8 cellular contexts compared by ENCODE assay signal in the genomic region with DNA sequence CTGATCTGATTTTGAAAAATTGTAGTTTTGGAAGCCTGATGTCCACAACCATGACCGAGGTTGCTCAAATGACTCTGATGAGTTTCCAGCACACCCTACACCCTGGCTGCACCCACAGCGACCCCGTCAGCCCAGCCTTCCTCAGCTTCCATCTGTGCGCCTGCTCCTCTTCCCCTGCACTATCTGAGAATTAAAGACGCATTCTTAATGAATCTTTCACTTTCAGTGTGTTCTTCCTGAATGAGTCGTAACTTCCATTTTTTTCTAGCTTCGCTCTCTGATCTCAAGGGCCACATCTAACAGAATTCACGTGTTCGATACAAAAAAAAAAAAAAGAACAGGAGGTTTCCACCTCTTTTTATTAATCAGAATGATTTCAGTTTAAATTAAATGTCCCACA. TPM values are rescaled to one million over a fixed set of nuclear protein-coding genes. Genes with fewer than 3 reads are reported as not detected.
DNase-seq lines count a peak whose midpoint lies in the region; ATAC-seq and TF ChIP-seq lines count a peak whose summit lies in the region.

No MANE protein-coding gene starts in this region.

- no peaks in the 10 kb centered on the region for H3K9me3 Mint-ChIP-seq in activated CD4-positive, alpha-beta T cell treated with anti-CD3 and anti-CD28 coated beads, Interleukin-2, amount 10 ng/mL, durations not matched to agents 7 days and 5 days

- TF ChIP-seq CTCF in A673 (conservative IDR thresholded peaks at IDR 0.05; ENCODE audit: low read depth, low read length), result no peak
- no peak for TF ChIP-seq CTCF in fibroblast of the aortic adventitia (IDR thresholded peaks at IDR 0.05; ENCODE audit: insufficient read depth, low read length)

- H3K27me3 ChIP-seq in A673 (replicated peaks; ENCODE audit: insufficient read depth, low read depth, low read length, poor library complexity) (no peaks in the 10 kb centered on the region), skeletal muscle tissue (ENCODE audit: control insufficient read depth in 3 of 3, insufficient read depth in 3 of 3, low read length in 3 of 3) (no peaks in the 10 kb centered on the region)

- H3K4me1 ChIP-seq in A673 (ENCODE audit: insufficient read depth, low read length, poor library complexity, severe bottlenecking) (peaks cover 18% of the 10 kb centered on the region), skeletal muscle tissue (ENCODE audit: control insufficient read depth in 3 of 3, insufficient read depth in 3 of 3, low read length in 3 of 3) (peaks cover 9 to 24% (median 11%) of the 10 kb centered on the region in 3 donors)

- no peaks in the 10 kb centered on the region for H3K9me3 ChIP-seq in A673 (ENCODE audit: low read depth, low read length, poor library complexity, severe bottlenecking)
- H3K9me3 ChIP-seq in skeletal muscle tissue (ENCODE audit: control insufficient read depth in 3 of 3, low read length in 3 of 3), result no peaks in the 10 kb centered on the region

- peak overlapping the region; percentile 60 for H3K4me3 Mint-ChIP-seq in activated CD4-positive, alpha-beta T cell treated with anti-CD3 and anti-CD28 coated beads, Interleukin-2, amount 10 ng/mL, durations not matched to agents 7 days and 5 days

- H3K4me3 ChIP-seq in A673 (ENCODE audit: low read depth, low read length, poor library complexity, severe bottlenecking), result peak overlapping the region; percentile 31
- H3K4me3 ChIP-seq in fibroblast of the aortic adventitia (ENCODE audit: low read depth, low read length), result peak overlapping the region; percentile 45
- H3K4me3 ChIP-seq in skeletal muscle tissue (ENCODE audit: low read length in 3 of 3), result peak overlapping the region; percentile 3 to 66 (median 7)

- ATAC-seq in GM19023 (IDR thresholded peaks at IDR 0.05; ENCODE audit: unreplicated experiment) (peak; percentile 66), HG03342 (IDR thresholded peaks at IDR 0.05; ENCODE audit: unreplicated experiment) (peak; percentile 60)

- H3K27ac ChIP-seq in A673 (ENCODE audit: low read depth, low read length, poor library complexity, severe bottlenecking) (no peak overlapping the region), skeletal muscle tissue (ENCODE audit: low read depth, low read length) (peak overlapping the region; percentile 52)

- peaks cover 38% of the 10 kb centered on the region for H3K27me3 Mint-ChIP-seq in activated CD4-positive, alpha-beta T cell treated with anti-CD3 and anti-CD28 coated beads, Interleukin-2, amount 10 ng/mL, durations not matched to agents 7 days and 5 days

- CTCF ChIA-PET in A673 (lab: Charles Lee), result interaction anchor here (0.7 kb wide), 1 partner anchor 359 kb away, joined by 4 read pairs; no protein-coding TSS in a partner anchor
- CTCF ChIA-PET in activated CD4-positive, alpha-beta T cell treated with anti-CD3 and anti-CD28 coated beads, Interleukin-2, amount 10 ng/mL, durations not matched to agents 7 days and 5 days (lab: Charles Lee), result interaction anchor here (0.6 to 1.8 kb wide), 5 partner anchors 12 to 987 kb away, joined by 3 to 9 read pairs (median 5); no protein-coding TSS in a partner anchor

- peaks cover 32% of the 10 kb centered on the region for H3K4me1 Mint-ChIP-seq in activated CD4-positive, alpha-beta T cell treated with anti-CD3 and anti-CD28 coated beads, Interleukin-2, amount 10 ng/mL, durations not matched to agents 7 days and 5 days

- no TSS peak for BruUV-seq in A673 (replicated peaks; lab: Mats Ljungman, UMichigan)

- POLR2A ChIA-PET in A673 (lab: Charles Lee; ENCODE audit: low non-redundant PET), result interaction anchor here (0.6 kb wide), 1 partner anchor 18 kb away, joined by 6 read pairs; no protein-coding TSS in a partner anchor
- POLR2A ChIA-PET in activated CD4-positive, alpha-beta T cell treated with anti-CD3 and anti-CD28 coated beads, Interleukin-2, amount 10 ng/mL, durations not matched to agents 7 days and 5 days (lab: Charles Lee), result interaction anchor here (1.1 kb wide), 1 partner anchor 15 kb away, joined by 3 read pairs; no protein-coding TSS in a partner anchor

- peak overlapping the region in 2 of 3 donors; percentile 25 to 44 for H3K9ac ChIP-seq in skeletal muscle tissue (ENCODE audit: low read depth in 1 of 3, low read length in 3 of 3)

- H3K36me3 ChIP-seq in A673 (ENCODE audit: insufficient read depth, low read length, poor library complexity, severe bottlenecking), result no peaks in the 10 kb centered on the region
- H3K36me3 ChIP-seq in skeletal muscle tissue (ENCODE audit: control insufficient read depth in 3 of 3, insufficient read depth in 3 of 3, low read length in 3 of 3), result no peaks in the 10 kb centered on the region

- DNase-seq in A673 (ENCODE audit: low spot score) (no peak), fibroblast of the aortic adventitia (ENCODE audit: low read depth) (peak; percentile 39), NCI-H1436 (lab: John Stamatoyannopoulos, UW) (no peak), DMS 273 treated with DMSO at 0.1 percent for 48 hours (lab: John Stamatoyannopoulos, UW) (no peak)
- DNase-seq in activated CD4-positive, alpha-beta T cell treated with anti-CD3 and anti-CD28 coated beads, Interleukin-2, amount 10 ng/mL, durations not matched to agents 7 days and 5 days, result peak; percentile 33

- H3K27ac Mint-ChIP-seq in activated CD4-positive, alpha-beta T cell treated with anti-CD3 and anti-CD28 coated beads, Interleukin-2, amount 10 ng/mL, durations not matched to agents 7 days and 5 days, result peak overlapping the region; percentile 67

- no peaks in the 10 kb centered on the region for H3K36me3 Mint-ChIP-seq in activated CD4-positive, alpha-beta T cell treated with anti-CD3 and anti-CD28 coated beads, Interleukin-2, amount 10 ng/mL, durations not matched to agents 7 days and 5 days (ENCODE audit: low read depth)

- intact Hi-C loops in A673 (cut with micrococcal nuclease; ENCODE audit: unreplicated experiment), result no loop called here

RNA-seq across cellular contexts. Expression of gene RREB1, which starts 21.3 kb away (rescaled TPM):
- total RNA-seq in A673 (2021), result 55.5 and 61.6 TPM in 2 replicates
- 10 to 100 TPM; 27.2 to 30.1 TPM for total RNA-seq in activated CD4-positive, alpha-beta T cell treated with anti-CD3 and anti-CD28 coated beads, Interleukin-2, amount 10 ng/mL, durations not matched to agents 7 days and 5 days
- total RNA-seq in fibroblast of the aortic adventitia (ENCODE audit: low replicate concordance), result 17.6 and 23.8 TPM in 2 replicates
- total RNA-seq in skeletal muscle tissue, result 22.4 TPM

Comparison
In these comparisons a context has a peak if more than half of its experiments do, and no peak if none do; other contexts are left out.
1. DNase-seq: peak in activated CD4-positive, alpha-beta T cell treated with anti-CD3 and anti-CD28 coated beads, Interleukin-2, amount 10 ng/mL, durations not matched to agents 7 days and 5 days (single experiment) and fibroblast of the aortic adventitia (single experiment); none in A673 (single experiment), NCI-H1436 (single experiment) and DMS 273 treated with DMSO at 0.1 percent for 48 hours (single experiment).
2. Peak in every context shown above with its lines, with median percentiles within 50 percentile points of each other: H3K4me3 ChIP-seq.